25 cellular contexts compared by ENCODE assay signal in the genomic region with DNA sequence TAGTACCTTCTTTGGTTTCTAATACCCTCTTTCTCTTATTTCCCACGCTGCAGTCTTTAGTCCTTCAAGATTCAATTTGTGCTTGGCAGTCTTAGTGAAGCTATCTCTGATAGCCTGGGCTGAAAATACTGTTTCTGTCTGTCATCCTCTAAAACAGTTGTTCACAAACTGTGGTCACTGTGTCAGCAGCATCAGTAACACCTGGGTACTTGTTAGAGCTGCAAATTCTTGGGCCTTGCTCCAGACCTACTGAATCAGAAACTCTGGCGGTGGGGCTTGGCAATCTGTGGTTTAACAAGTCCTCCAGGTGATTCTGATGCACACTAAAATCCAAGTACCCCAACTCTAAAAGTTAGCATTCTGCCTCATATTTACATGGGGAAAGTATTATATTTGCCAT.
"Had no signal": no experiment of that assay in that cellular context is flagged by ENCODE, and none has a peak within 500 bp of the region (broad histone marks: within the 10 kb centered on the region; RNA-seq: fewer than 3 reads in every experiment).

No MANE protein-coding gene starts in this region.

- FAIRE-seq: astrocyte, frontal cortex had no signal

- ATAC-seq: activated CD4-positive, alpha-beta T cell treated with anti-CD3 and anti-CD28 coated beads for 36 hours; activated T-cell treated with anti-CD3 and anti-CD28 coated beads, Interleukin-2, amount 50 U/mL, for 72 hours; esophagus mucosa had no signal

- H3K4me3 ChIP-seq: coronary artery, dorsolateral prefrontal cortex had no signal

- H3K27ac ChIP-seq: brain microvascular endothelial cell, coronary artery, dorsolateral prefrontal cortex had no signal

- H3K27me3 ChIP-seq: brain microvascular endothelial cell had no signal

- H3K36me3 ChIP-seq: brain microvascular endothelial cell had no signal

- DNase-seq: activated CD4-positive, alpha-beta memory T cell treated with anti-CD3 and anti-CD28 coated beads for 36 hours; activated CD4-positive, alpha-beta T cell treated with anti-CD3 and anti-CD28 coated beads for 36 hours; activated CD4-positive, alpha-beta T cell treated with anti-CD3 and anti-CD28 coated beads, Interleukin-2, amount 10 ng/mL, durations not matched to agents 24 days and 14 days; activated CD4-positive, CD25-positive, alpha-beta regulatory T cell; activated CD4-positive, CD25-positive, alpha-beta regulatory T cell treated with anti-CD3 and anti-CD28 coated beads, Interleukin-2, amount 50 U/mL, for 72 hours; activated CD8-positive, alpha-beta memory T cell treated with anti-CD3 and anti-CD28 coated beads, Interleukin-2, amount 50 U/mL, for 48 hours; activated gamma-delta T cell treated with Interleukin-2 at 50 U/mL for 16 hours; activated naive CD4-positive, alpha-beta T cell treated with anti-CD3 and anti-CD28 coated beads, Interleukin-2, amount 50 U/mL, for 16 hours; activated naive CD4-positive, alpha-beta T cell treated with Interleukin-2 at 50 U/mL for 16 hours; activated T-cell treated with anti-CD3 and anti-CD28 coated beads for 4 hours; activated T-cell treated with anti-CD3 and anti-CD28 coated beads, Interleukin-2, amount 50 U/mL, for 24 hours; activated T-cell treated with anti-CD3 and anti-CD28 coated beads, Interleukin-2, amount 50 U/mL, for 72 hours; amniotic stem cell; anterior cingulate cortex; brain microvascular endothelial cell; dorsolateral prefrontal cortex; effector memory CD4-positive, alpha-beta T cell; endodermal cell; foreskin fibroblast; head of caudate nucleus; T-helper 2 cell had no signal
